9 cellular contexts compared by ENCODE assay signal in genomic region chr17:81043725-81044427, GRCh38. TPM values are rescaled to one million over a fixed set of nuclear protein-coding genes. Genes with fewer than 3 reads are reported as not detected.
A peak's percentile ranks its signal among the peaks of the same experiment; 100 is the strongest.
DNase-seq lines count a peak whose midpoint lies in the region; ATAC-seq and TF ChIP-seq lines count a peak whose summit lies in the region.
"Had no signal": no experiment of that assay in that cellular context is flagged by ENCODE, and none has a peak within 500 bp of the region (broad histone marks: within the 10 kb centered on the region; RNA-seq: fewer than 3 reads in every experiment).

No MANE protein-coding gene starts in this region.

- no peaks in the 10 kb centered on the region for H3K27me3 ChIP-seq in cardiac muscle cell

- H3K36me3 ChIP-seq in cardiac muscle cell = no peaks in the 10 kb centered on the region

- H3K4me1 ChIP-seq in cardiac muscle cell (ENCODE audit: low read depth) = no peaks in the 10 kb centered on the region

- H3K9me3 ChIP-seq in cardiac muscle cell (ENCODE audit: low read depth) = no peaks in the 10 kb centered on the region

- intact Hi-C loops in cardiac septum (cut with DNase I) = no loop called here

- DNase-seq in cardiac muscle cell (ENCODE audit: low read depth in 1 of 2, low spot score in 1 of 2) (no peak), cardiac septum (ENCODE audit: low spot score) (no peak), epithelial cell of proximal tubule (ENCODE audit: low read depth) (peak; percentile 67), myocyte (ENCODE audit: low read depth) (peak; percentile 57), mucosa of gallbladder (ENCODE audit: low spot score) (no peak), DMS53 treated with DMSO at 0.1 percent for 48 hours (lab: John Stamatoyannopoulos, UW; ENCODE audit: unreplicated experiment) (no peak)
- DNase-seq: NCI-H2107 had no signal

- H3K27ac ChIP-seq in cardiac muscle cell = peak overlapping the region; percentile 39

- ATAC-seq in GM18907 (IDR thresholded peaks at IDR 0.05; ENCODE audit: unreplicated experiment) = no peak
- no peak for ATAC-seq in HG02759 (IDR thresholded peaks at IDR 0.05; ENCODE audit: unreplicated experiment)

- TF ChIP-seq CTCF in cardiac muscle cell (IDR thresholded peaks at IDR 0.05; ENCODE audit: low read depth, low read length) (no peak), epithelial cell of proximal tubule (conservative IDR thresholded peaks at IDR 0.05; ENCODE audit: low read depth, low read length) (no peak)

- no peak overlapping the region for H3K4me3 ChIP-seq in cardiac muscle cell
- peak overlapping the region; percentile 37 for H3K4me3 ChIP-seq in epithelial cell of proximal tubule (ENCODE audit: low read depth, low read length)

RNA-seq across cellular contexts. Expression of gene BAIAP2, which starts 8.9 kb away (rescaled TPM):
- total RNA-seq in cardiac muscle cell (16.2 and 24.9 TPM in 2 replicates), cardiac septum (9.8 TPM), epithelial cell of proximal tubule (44.0 and 77.3 TPM in 2 replicates), myocyte (27.4 and 41.1 TPM in 2 replicates), mucosa of gallbladder (101 TPM)
- 22.4 and 22.5 TPM in 2 replicates for polyA plus RNA-seq in cardiac muscle cell
- polyA plus RNA-seq in myocyte (2012) = 102 TPM

RNA-seq across cellular contexts. Expression of gene CHMP6, which starts 52.2 kb away (rescaled TPM):
- total RNA-seq in cardiac muscle cell (35.5 and 41.4 TPM in 2 replicates), cardiac septum (21.7 TPM), epithelial cell of proximal tubule (32.6 and 35.7 TPM in 2 replicates), myocyte (14.8 and 18.0 TPM in 2 replicates), mucosa of gallbladder (31.5 TPM)
- 46.4 and 58.8 TPM in 2 replicates for polyA plus RNA-seq in cardiac muscle cell
- 31.3 TPM for polyA plus RNA-seq in myocyte (2012)

Comparison
In these comparisons a context has a peak if more than half of its experiments do, and no peak if none do; other contexts are left out.
1. DNase-seq: peak in epithelial cell of proximal tubule (single experiment) and myocyte (single experiment); none in cardiac muscle cell (0 of 2), cardiac septum (single experiment), mucosa of gallbladder (single experiment) and DMS53 treated with DMSO at 0.1 percent for 48 hours (single experiment).